9 cellular contexts compared by ENCODE assay signal in the genomic region with DNA sequence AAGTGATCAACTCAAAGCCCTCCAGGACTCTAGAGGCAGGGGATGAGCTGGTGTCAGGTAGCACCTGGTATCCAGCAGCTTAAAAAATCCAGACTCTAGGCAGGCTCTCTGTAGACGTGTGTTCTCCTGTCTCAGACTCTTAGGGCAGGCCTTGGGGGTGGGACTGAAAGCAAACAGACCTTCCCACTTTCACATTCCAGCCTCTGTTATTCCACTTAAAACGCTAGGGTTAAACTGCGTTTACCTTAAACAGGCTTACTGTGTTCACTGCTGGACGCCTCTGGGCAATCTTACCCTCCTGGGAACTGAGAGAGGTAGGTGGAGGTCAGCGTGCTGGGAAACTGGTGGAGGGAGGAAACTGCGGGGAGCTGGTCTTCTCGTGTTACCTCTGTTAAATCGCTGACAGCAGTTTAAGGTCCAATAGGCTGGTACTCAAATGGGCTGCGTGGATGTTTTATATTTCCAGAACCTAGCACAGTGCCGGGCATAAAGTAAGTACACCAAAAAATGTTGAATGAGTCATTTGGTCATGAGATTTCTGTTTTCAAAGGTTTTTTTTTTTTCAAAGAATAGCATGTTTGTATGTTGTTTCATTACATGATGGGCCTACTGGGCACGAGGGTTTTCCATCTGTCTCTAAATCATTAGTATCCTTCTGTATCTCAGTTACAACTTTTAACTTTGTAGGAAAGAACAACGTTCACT. TPM values are rescaled to one million over a fixed set of nuclear protein-coding genes. Genes with fewer than 3 reads are reported as not detected.
DNase-seq lines count a peak whose midpoint lies in the region; ATAC-seq and TF ChIP-seq lines count a peak whose summit lies in the region.
"Had no signal": no experiment of that assay in that cellular context is flagged by ENCODE, and none has a peak within 500 bp of the region (broad histone marks: within the 10 kb centered on the region; RNA-seq: fewer than 3 reads in every experiment).

A gene (plus strand): TSS at position 248 of the 705 bp plus-strand sequence. CDS start 7,561 bp downstream, outside the sequence.

- ATAC-seq in right lobe of liver: peak; percentile 29 to 54 (median 42)
- ATAC-seq in stimulated activated effector memory CD8-positive, alpha-beta T cell treated with anti-CD3 and anti-CD28 coated beads, Interleukin-12 subunit alpha, Interleukin-12 subunit beta, amount 100 ng/mL, for 72 hours: no peak
- ATAC-seq in T-helper 17 cell: no peak

- H3K4me1 ChIP-seq in right lobe of liver: no peaks in the 10 kb centered on the region

- no peaks in the 10 kb centered on the region for H3K36me3 Mint-ChIP-seq in stimulated activated effector memory CD8-positive, alpha-beta T cell treated with anti-CD3 and anti-CD28 coated beads, Interleukin-12 subunit alpha, Interleukin-12 subunit beta, amount 100 ng/mL, for 72 hours
- no peaks in the 10 kb centered on the region for H3K36me3 Mint-ChIP-seq in T-helper 17 cell (ENCODE audit: low read depth)

- peak within 1 kb of the TSS in 1 of 3 donors; percentile 47 for H3K27ac ChIP-seq in right lobe of liver

- H3K27me3 Mint-ChIP-seq in T-helper 17 cell: peaks cover 31% of the 10 kb centered on the region

- no peak for TF ChIP-seq POLR2A in right lobe of liver (IDR thresholded peaks at IDR 0.05)

- no peak within 1 kb of the TSS for H3K4me3 ChIP-seq in right lobe of liver
- H3K4me3 ChIP-seq: BLaER1 treated with 17β-estradiol and CSF1 and Interleukin-3, amounts not matched to agents 10 nM and 100 nM had no signal

- no peaks in the 10 kb centered on the region for H3K27me3 ChIP-seq in right lobe of liver
- H3K27me3 ChIP-seq: BLaER1 treated with 17β-estradiol and CSF1 and Interleukin-3, amounts not matched to agents 10 nM and 100 nM had no signal

- H3K9me3 Mint-ChIP-seq in stimulated activated effector memory CD8-positive, alpha-beta T cell treated with anti-CD3 and anti-CD28 coated beads, Interleukin-12 subunit alpha, Interleukin-12 subunit beta, amount 100 ng/mL, for 72 hours: no peaks in the 10 kb centered on the region

- H3K4me3 Mint-ChIP-seq in stimulated activated effector memory CD8-positive, alpha-beta T cell treated with anti-CD3 and anti-CD28 coated beads, Interleukin-12 subunit alpha, Interleukin-12 subunit beta, amount 100 ng/mL, for 72 hours: no peak within 1 kb of the TSS
- H3K4me3 Mint-ChIP-seq in T-helper 17 cell: no peak within 1 kb of the TSS

- no peak for TF ChIP-seq CTCF in right lobe of liver (IDR thresholded peaks at IDR 0.05)

- H3K27ac Mint-ChIP-seq in stimulated activated effector memory CD8-positive, alpha-beta T cell treated with anti-CD3 and anti-CD28 coated beads, Interleukin-12 subunit alpha, Interleukin-12 subunit beta, amount 100 ng/mL, for 72 hours: no peak within 1 kb of the TSS
- no peak within 1 kb of the TSS for H3K27ac Mint-ChIP-seq in T-helper 17 cell

- DNase-seq in NCI-H2196 treated with DMSO at 0.1 percent for 48 hours (lab: John Stamatoyannopoulos, UW; ENCODE audit: unreplicated experiment) (peak; percentile 10), NCI-H2196 (lab: John Stamatoyannopoulos, UW; ENCODE audit: unreplicated experiment) (no peak), KG1 (lab: John Stamatoyannopoulos, UW) (peak; percentile 64), cerebellum (ENCODE audit: low spot score) (no peak), right lobe of liver (no peak), NCI-H1436 treated with DMSO at 0.1 percent for 48 hours (lab: John Stamatoyannopoulos, UW) (no peak), T-helper 17 cell (no peak)
- DNase-seq in stimulated activated effector memory CD8-positive, alpha-beta T cell treated with anti-CD3 and anti-CD28 coated beads, Interleukin-12 subunit alpha, Interleukin-12 subunit beta, amount 100 ng/mL, for 72 hours (ENCODE audit: low spot score in 2 of 2): no peak

- H3K9me3 ChIP-seq in right lobe of liver: no peaks in the 10 kb centered on the region
- H3K9me3 ChIP-seq in T-helper 17 cell (ENCODE audit: control insufficient read depth, low read length, poor library complexity, severe bottlenecking): no peaks in the 10 kb centered on the region
- H3K9me3 ChIP-seq: BLaER1 treated with 17β-estradiol and CSF1 and Interleukin-3, amounts not matched to agents 10 nM and 100 nM had no signal

- no peaks in the 10 kb centered on the region for H3K4me1 Mint-ChIP-seq in stimulated activated effector memory CD8-positive, alpha-beta T cell treated with anti-CD3 and anti-CD28 coated beads, Interleukin-12 subunit alpha, Interleukin-12 subunit beta, amount 100 ng/mL, for 72 hours
- H3K4me1 Mint-ChIP-seq in T-helper 17 cell: peaks cover 3% of the 10 kb centered on the region

- H3K36me3 ChIP-seq in right lobe of liver: no peaks in the 10 kb centered on the region
- H3K36me3 ChIP-seq: BLaER1 treated with 17β-estradiol and CSF1 and Interleukin-3, amounts not matched to agents 10 nM and 100 nM had no signal

- intact Hi-C loops in right lobe of liver (cut with DNase I): no loop called here

- WGBS in right lobe of liver (ENCODE audit: insufficient coverage, low coverage, low lambda C conversion rate, missing lambda C conversion rate): 24% methylated on average over 12 of the region's 12 CpGs

RNA-seq across cellular contexts. Expression of the gene that starts here (rescaled TPM):
- total RNA-seq in cerebellum (58.3 TPM), right lobe of liver (10 to 100 TPM in 2 of 6 experiments, 1 to 10 TPM in 4; 6.6 to 10.5 (median 9.3) TPM), T-helper 17 cell (1 to 10 TPM; 2.9 to 4.0 TPM)

Comparison
In these comparisons a context has a peak if more than half of its experiments do, and no peak if none do; other contexts are left out.
1. DNase-seq: peak in NCI-H2196 treated with DMSO at 0.1 percent for 48 hours (single experiment) and KG1 (single experiment); none in NCI-H2196 (single experiment), cerebellum (single experiment), right lobe of liver (0 of 3), stimulated activated effector memory CD8-positive, alpha-beta T cell treated with anti-CD3 and anti-CD28 coated beads, Interleukin-12 subunit alpha, Interleukin-12 subunit beta, amount 100 ng/mL, for 72 hours (0 of 2), NCI-H1436 treated with DMSO at 0.1 percent for 48 hours (single experiment) and T-helper 17 cell (0 of 3).
2. ATAC-seq: peak in right lobe of liver (4 of 4); none in stimulated activated effector memory CD8-positive, alpha-beta T cell treated with anti-CD3 and anti-CD28 coated beads, Interleukin-12 subunit alpha, Interleukin-12 subunit beta, amount 100 ng/mL, for 72 hours (single experiment) and T-helper 17 cell (single experiment).